In genomic region chr11:64152841-64153691, GRCh38 we compare ENCODE assay signal across 8 cellular contexts. TPM values are rescaled to one million over a fixed set of nuclear protein-coding genes. Genes with fewer than 3 reads are reported as not detected.
DNase-seq lines count a peak whose midpoint lies in the region; ATAC-seq and TF ChIP-seq lines count a peak whose summit lies in the region.

No MANE protein-coding gene starts in this region.

- H3K9ac ChIP-seq in OCI-LY3 (ENCODE audit: low read length), result peak overlapping the region; percentile 7; the same call in 1 of the 2 replicates

- no peaks in the 10 kb centered on the region for H3K79me2 ChIP-seq in OCI-LY3 (ENCODE audit: low read length)

- TF ChIP-seq POLR2A in testis (IDR thresholded peaks at IDR 0.05), result no peak

- H3K36me3 ChIP-seq in OCI-LY3 (replicated peaks; ENCODE audit: low read depth, low read length) (no peaks in the 10 kb centered on the region), neutrophil (no peaks in the 10 kb centered on the region), testis (ENCODE audit: low read depth, missing control alignments) (no peaks in the 10 kb centered on the region)

- TF ChIP-seq CTCF in OCI-LY3 (IDR thresholded peaks at IDR 0.05; ENCODE audit: low read depth, low read length) (peak; percentile 99), neutrophil (IDR thresholded peaks at IDR 0.05) (peak; percentile 98), testis (IDR thresholded peaks at IDR 0.05) (peak; percentile 92 to 99 (median 95))

- no peak overlapping the region for H3K27ac ChIP-seq in OCI-LY3 (ENCODE audit: low read length)
- no peak overlapping the region for H3K27ac ChIP-seq in neutrophil
- no peak overlapping the region for H3K27ac ChIP-seq in testis

- peaks cover 3% of the 10 kb centered on the region for H3K4me1 Mint-ChIP-seq in activated T-cell treated with anti-CD3 and anti-CD28 coated beads, Interleukin-2, amount 50 U/mL, for 24 hours (ENCODE audit: low read depth)

- H4K20me1 ChIP-seq in OCI-LY3 (ENCODE audit: insufficient read depth, low read length), result peaks cover 4% of the 10 kb centered on the region; the same call in 1 of the 2 replicates

- no peak overlapping the region for H3K4me3 Mint-ChIP-seq in activated T-cell treated with anti-CD3 and anti-CD28 coated beads, Interleukin-2, amount 50 U/mL, for 24 hours

- peaks cover 20% of the 10 kb centered on the region for H3K36me3 Mint-ChIP-seq in activated T-cell treated with anti-CD3 and anti-CD28 coated beads, Interleukin-2, amount 50 U/mL, for 24 hours (ENCODE audit: low read depth)

- WGBS in testis, 2 donors, result 37 to 40% methylated on average over 14 to 17 of the region's 23 CpGs

- no peaks in the 10 kb centered on the region for H3K27me3 ChIP-seq in OCI-LY3 (ENCODE audit: low read depth, low read length)
- peaks cover 13% of the 10 kb centered on the region for H3K27me3 ChIP-seq in neutrophil
- H3K27me3 ChIP-seq in testis, result no peaks in the 10 kb centered on the region

- no peaks in the 10 kb centered on the region for H3K27me3 Mint-ChIP-seq in activated T-cell treated with anti-CD3 and anti-CD28 coated beads, Interleukin-2, amount 50 U/mL, for 24 hours

- H3K4me2 ChIP-seq in OCI-LY3 (ENCODE audit: low read length), result peak overlapping the region; percentile 72

- H2AFZ ChIP-seq in OCI-LY3 (ENCODE audit: low read depth, low read length), result peak overlapping the region; percentile 49; the same call in 1 of the 2 replicates

- H3K9me3 Mint-ChIP-seq in activated T-cell treated with anti-CD3 and anti-CD28 coated beads, Interleukin-2, amount 50 U/mL, for 24 hours, result no peaks in the 10 kb centered on the region

- intact Hi-C loops in testis (cut with DNase I; ENCODE audit: low total_unique reads), result loop anchor here (10.0 kb wide), 1 partner anchor 318 kb away; the partner anchor contains the start of gene MARK2

- H3K4me3 ChIP-seq in OCI-LY3 (ENCODE audit: low read length) (peak overlapping the region; percentile 59), neutrophil (ENCODE audit: low read depth in 1 of 2, low read length in 1 of 2) (no peak overlapping the region), testis (no peak overlapping the region)

- H3K4me1 ChIP-seq in OCI-LY3 (ENCODE audit: low read length) (peaks cover 18% of the 10 kb centered on the region), neutrophil (ENCODE audit: control insufficient read depth in 1 of 2, insufficient read depth in 1 of 2, low read depth in 1 of 2, low read length in 1 of 2) (peaks cover 3 to 5% of the 10 kb centered on the region in 2 experiments), testis (peaks cover 23% of the 10 kb centered on the region)

- DNase-seq in GM03348 (ENCODE audit: low spot score) (peak; percentile 96), fibroblast of peridontal ligament (ENCODE audit: extremely low read depth) (peak; percentile 19), testis (peak; percentile 73), NCI-H187 treated with DMSO at 0.1 percent for 48 hours (lab: John Stamatoyannopoulos, UW) (no peak)
- peak; percentile 87 for DNase-seq in activated T-cell treated with anti-CD3 and anti-CD28 coated beads, Interleukin-2, amount 50 U/mL, for 24 hours

- no peaks in the 10 kb centered on the region for H3K9me3 ChIP-seq in OCI-LY3 (ENCODE audit: insufficient read depth, low read length)
- no peaks in the 10 kb centered on the region for H3K9me3 ChIP-seq in neutrophil
- H3K9me3 ChIP-seq in testis, result no peaks in the 10 kb centered on the region

- no peak overlapping the region for H3K27ac Mint-ChIP-seq in activated T-cell treated with anti-CD3 and anti-CD28 coated beads, Interleukin-2, amount 50 U/mL, for 24 hours

- ATAC-seq in HG02885 (IDR thresholded peaks at IDR 0.05; ENCODE audit: poor library complexity, unreplicated experiment), result peak; percentile 73

RNA-seq across cellular contexts. Expression of gene MACROD1, which starts 12.8 kb away (rescaled TPM):
- 10 to 100 TPM; 13.3 to 15.3 TPM for total RNA-seq in testis
- polyA plus RNA-seq in testis (ENCODE audit: insufficient read depth, low read depth, low replicate concordance), result 14.1 TPM

RNA-seq across cellular contexts. Expression of gene STIP1, which starts 32.9 kb away (rescaled TPM):
- total RNA-seq in testis, result 100 to 1,000 TPM; 221 to 247 TPM
- 267 TPM for polyA plus RNA-seq in testis (ENCODE audit: insufficient read depth, low read depth, low replicate concordance)

RNA-seq across cellular contexts. Expression of gene FERMT3, which starts 53.5 kb away (rescaled TPM):
- 1 to 10 TPM; 7.2 to 8.2 TPM for total RNA-seq in testis
- 10.9 TPM for polyA plus RNA-seq in testis (ENCODE audit: insufficient read depth, low read depth, low replicate concordance)
